Comparison of ENCODE assay signal across 1 cellular context in the genomic region with DNA sequence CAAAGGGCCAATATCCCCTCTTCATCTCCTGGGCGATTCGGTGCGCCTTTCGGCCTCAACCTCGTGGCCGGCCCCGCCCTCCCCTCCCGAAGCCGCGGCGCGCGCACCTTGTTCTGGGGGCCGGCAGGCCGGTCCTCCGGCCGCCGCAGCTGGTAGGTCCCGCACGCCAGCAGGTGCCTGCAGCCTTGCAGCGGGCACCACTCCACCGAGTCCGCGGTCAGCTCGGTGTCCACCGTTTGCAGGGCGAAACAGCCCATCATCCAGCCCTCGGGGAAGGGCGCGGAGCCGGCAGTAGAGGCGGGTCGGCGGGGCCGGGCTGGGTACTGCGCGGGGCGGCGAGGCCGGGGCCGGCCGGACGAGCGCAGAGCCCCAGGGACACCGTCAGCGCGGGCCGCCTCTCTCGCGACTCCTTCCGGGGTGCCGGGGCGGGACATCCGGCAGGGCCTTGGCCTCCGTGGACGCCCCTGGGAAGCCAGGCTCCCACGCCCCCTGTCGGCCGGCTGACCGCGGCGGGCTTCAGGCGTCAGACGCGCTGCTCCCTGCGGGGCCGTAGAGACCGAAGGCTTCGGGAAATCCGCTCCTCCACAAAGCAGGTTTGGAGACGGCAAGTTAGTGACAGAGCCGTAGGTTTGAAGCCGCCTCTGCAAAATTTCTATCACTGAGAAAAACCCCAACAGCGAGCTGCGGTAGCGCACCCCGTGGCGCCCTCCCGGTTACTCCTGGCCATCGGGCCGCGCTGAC.
A peak's percentile ranks its signal among the peaks of the same experiment; 100 is the strongest.
TF ChIP-seq lines count a peak whose summit lies in the region.

A gene (minus strand): TSS at position 408 of the 741 bp plus-strand sequence. CDS start 148 bp downstream, at position 260.

TF ChIP-seq in HCT116, 20 proteins besides CTCF, POLR2A, EP300 and RAD21 (continued from another document):
- TF ChIP-seq, protein P1, sequence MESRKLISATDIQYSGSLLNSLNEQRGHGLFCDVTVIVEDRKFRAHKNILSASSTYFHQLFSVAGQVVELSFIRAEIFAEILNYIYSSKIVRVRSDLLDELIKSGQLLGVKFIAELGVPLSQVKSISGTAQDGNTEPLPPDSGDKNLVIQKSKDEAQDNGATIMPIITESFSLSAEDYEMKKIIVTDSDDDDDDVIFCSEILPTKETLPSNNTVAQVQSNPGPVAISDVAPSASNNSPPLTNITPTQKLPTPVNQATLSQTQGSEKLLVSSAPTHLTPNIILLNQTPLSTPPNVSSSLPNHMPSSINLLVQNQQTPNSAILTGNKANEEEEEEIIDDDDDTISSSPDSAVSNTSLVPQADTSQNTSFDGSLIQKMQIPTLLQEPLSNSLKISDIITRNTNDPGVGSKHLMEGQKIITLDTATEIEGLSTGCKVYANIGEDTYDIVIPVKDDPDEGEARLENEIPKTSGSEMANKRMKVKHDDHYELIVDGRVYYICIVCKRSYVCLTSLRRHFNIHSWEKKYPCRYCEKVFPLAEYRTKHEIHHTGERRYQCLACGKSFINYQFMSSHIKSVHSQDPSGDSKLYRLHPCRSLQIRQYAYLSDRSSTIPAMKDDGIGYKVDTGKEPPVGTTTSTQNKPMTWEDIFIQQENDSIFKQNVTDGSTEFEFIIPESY (IDR thresholded peaks at IDR 0.05; ENCODE audit: extremely low read depth, insufficient replicate concordance, low read length), result peak; percentile 39
- TF ChIP-seq POLR2AphosphoS5 (IDR thresholded peaks at IDR 0.05; ENCODE audit: low read depth, low read length), result peak; percentile 79
- 0 out of 2 replicates have a peak, but pooled peaks have one; percentile 17 for TF ChIP-seq EGR1 (IDR thresholded peaks at IDR 0.05; ENCODE audit: low read depth)
- TF ChIP-seq, protein P2, sequence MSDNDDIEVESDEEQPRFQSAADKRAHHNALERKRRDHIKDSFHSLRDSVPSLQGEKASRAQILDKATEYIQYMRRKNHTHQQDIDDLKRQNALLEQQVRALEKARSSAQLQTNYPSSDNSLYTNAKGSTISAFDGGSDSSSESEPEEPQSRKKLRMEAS (IDR thresholded peaks at IDR 0.05), result peak; percentile 64; the same call in 1 of the 2 replicates
